Comparison of ENCODE assay signal across 16 cellular contexts in genomic region chr6:38375937-38376336, GRCh38.
"Had no signal": no experiment of that assay in that cellular context is flagged by ENCODE, and none has a peak within 500 bp of the region (broad histone marks: within the 10 kb centered on the region; RNA-seq: fewer than 3 reads in every experiment).

No MANE protein-coding gene starts in this region.

- FAIRE-seq: RCC 7860 had no signal

- DNase-seq: Karpas-422, KG1, MM.1S, NCI-H1092 treated with DMSO at 0.1 percent for 48 hours, NCI-H1694, NCI-H187 treated with DMSO at 0.1 percent for 48 hours, NCI-H2029 treated with DMSO at 0.1 percent for 48 hours, NCI-H2107, NCI-H2227 treated with DMSO at 0.1 percent for 48 hours, NCI-H510A, NCI-H524 treated with DMSO at 0.1 percent for 48 hours, NCI-H774, RPMI8226, SHP77 had no signal

- ATAC-seq: SK-N-SH treated with all-trans-retinoic acid at 6 μM for 48 hours had no signal
